Comparison of ENCODE assay signal across 11 cellular contexts in genomic region chr13:73913043-73913740, GRCh38.
DNase-seq lines count a peak whose midpoint lies in the region; ATAC-seq and TF ChIP-seq lines count a peak whose summit lies in the region.
"Had no signal": no experiment of that assay in that cellular context is flagged by ENCODE, and none has a peak within 500 bp of the region (broad histone marks: within the 10 kb centered on the region; RNA-seq: fewer than 3 reads in every experiment).

No MANE protein-coding gene starts in this region.

- H3K27me3 ChIP-seq in heart right ventricle (no peaks in the 10 kb centered on the region), left ventricle myocardium inferior (ENCODE audit: low read depth) (no peaks in the 10 kb centered on the region), thyroid gland (no peaks in the 10 kb centered on the region)

- no peaks in the 10 kb centered on the region for H3K9me3 Mint-ChIP-seq in activated T-helper 17 cell treated with anti-CD3 and anti-CD28 coated beads, Interleukin-2, amount 50 U/mL, for 72 hours

- DNase-seq in heart right ventricle = no peak
- no peak for DNase-seq in left ventricle myocardium inferior
- DNase-seq in iris pigment epithelial cell (ENCODE audit: low read depth) = peak; percentile 73
- DNase-seq in T1000 (lab: John Stamatoyannopoulos, UW) = no peak
- DNase-seq in thyroid gland = no peak
- DNase-seq in NCI-H524 treated with DMSO at 0.1 percent for 48 hours (lab: John Stamatoyannopoulos, UW) = no peak
- DNase-seq: cerebellar nuclear complex, NCI-H2227 treated with DMSO at 0.1 percent for 48 hours had no signal

- no peaks in the 10 kb centered on the region for H3K27me3 Mint-ChIP-seq in activated T-helper 17 cell treated with anti-CD3 and anti-CD28 coated beads, Interleukin-2, amount 50 U/mL, for 72 hours

- no peaks in the 10 kb centered on the region for H3K36me3 Mint-ChIP-seq in activated T-helper 17 cell treated with anti-CD3 and anti-CD28 coated beads, Interleukin-2, amount 50 U/mL, for 72 hours (ENCODE audit: low read depth)
- H3K36me3 Mint-ChIP-seq: CD14-positive monocyte had no signal

- intact Hi-C loops in heart right ventricle (cut with DNase I) (no loop called here), left ventricle myocardium inferior (cut with micrococcal nuclease) (no loop called here), thyroid gland (cut with DNase I) (no loop called here)

- H3K36me3 ChIP-seq in heart right ventricle (no peaks in the 10 kb centered on the region), left ventricle myocardium inferior (no peaks in the 10 kb centered on the region), thyroid gland (no peaks in the 10 kb centered on the region)

- peak overlapping the region; percentile 39 for H3K27ac Mint-ChIP-seq in activated T-helper 17 cell treated with anti-CD3 and anti-CD28 coated beads, Interleukin-2, amount 50 U/mL, for 72 hours
- H3K27ac Mint-ChIP-seq: CD14-positive monocyte had no signal

- H3K4me1 ChIP-seq in heart right ventricle (peaks cover 6 to 41% (median 29%) of the 10 kb centered on the region in 9 donors), left ventricle myocardium inferior (peaks cover 38% of the 10 kb centered on the region), thyroid gland (peaks cover 0 to 4% of the 10 kb centered on the region in 2 donors)

- TF ChIP-seq CTCF in heart right ventricle (IDR thresholded peaks at IDR 0.05) (no peak), left ventricle myocardium inferior (IDR thresholded peaks at IDR 0.05; ENCODE audit: borderline replicate concordance) (no peak), thyroid gland (IDR thresholded peaks at IDR 0.05) (no peak)

- H3K9me3 ChIP-seq in heart right ventricle = no peaks in the 10 kb centered on the region
- H3K9me3 ChIP-seq in left ventricle myocardium inferior (replicated peaks) = no peaks in the 10 kb centered on the region
- no peaks in the 10 kb centered on the region for H3K9me3 ChIP-seq in thyroid gland

- H3K4me3 ChIP-seq in heart right ventricle = no peak overlapping the region
- no peak overlapping the region for H3K4me3 ChIP-seq in left ventricle myocardium inferior
- no peak overlapping the region for H3K4me3 ChIP-seq in thyroid gland (replicated peaks in 1 of 3)

- no peak for TF ChIP-seq POLR2A in thyroid gland (IDR thresholded peaks at IDR 0.05)

- H3K27ac ChIP-seq in heart right ventricle = peak overlapping the region in 2 of 10 donors; percentile 3 to 12
- no peak overlapping the region for H3K27ac ChIP-seq in left ventricle myocardium inferior (replicated peaks)
- H3K27ac ChIP-seq in thyroid gland = no peak overlapping the region

- WGBS in heart right ventricle, 2 donors = 61 to 64% methylated on average over 6 of the region's 6 CpGs
- WGBS in thyroid gland, 2 donors = 73 to 85% methylated on average over 6 of the region's 6 CpGs

- peak overlapping the region; percentile 47 for H3K4me3 Mint-ChIP-seq in activated T-helper 17 cell treated with anti-CD3 and anti-CD28 coated beads, Interleukin-2, amount 50 U/mL, for 72 hours
- H3K4me3 Mint-ChIP-seq: CD14-positive monocyte had no signal

- peaks cover 26% of the 10 kb centered on the region for H3K4me1 Mint-ChIP-seq in activated T-helper 17 cell treated with anti-CD3 and anti-CD28 coated beads, Interleukin-2, amount 50 U/mL, for 72 hours
- H3K4me1 Mint-ChIP-seq: CD14-positive monocyte had no signal

- ATAC-seq in heart right ventricle (peak in 5 of 8 donors; percentile 26 to 55 (median 43)), GM18870 (IDR thresholded peaks at IDR 0.05; ENCODE audit: unreplicated experiment) (no peak)
- peak; percentile 99 for ATAC-seq in activated T-helper 17 cell treated with anti-CD3 and anti-CD28 coated beads, Interleukin-2, amount 50 U/mL, for 72 hours (replicated peaks)
